Comparison of ENCODE assay signal across 12 cellular contexts in genomic region chr12:68453278-68453677, GRCh38.
"Had no signal": no experiment of that assay in that cellular context is flagged by ENCODE, and none has a peak within 500 bp of the region (broad histone marks: within the 10 kb centered on the region; RNA-seq: fewer than 3 reads in every experiment).

No MANE protein-coding gene starts in this region.

- ATAC-seq: foreskin keratinocyte; left colon; psoas muscle; stimulated activated memory B cell treated with anti-CD40 and anti-IgM and Interleukin-4, amounts not matched to agents 10 μg/mL and 1 μg/mL and 100 μg/mL, for 72 hours had no signal

- H3K9me3 ChIP-seq: esophagus squamous epithelium, psoas muscle, right lobe of liver had no signal

- H3K27me3 Mint-ChIP-seq: naive B cell; stimulated activated memory B cell treated with anti-CD40 and anti-IgM and Interleukin-4, amounts not matched to agents 10 μg/mL and 1 μg/mL and 100 μg/mL, for 72 hours had no signal

- H3K9me3 Mint-ChIP-seq: stimulated activated memory B cell treated with anti-CD40 and anti-IgM and Interleukin-4, amounts not matched to agents 10 μg/mL and 1 μg/mL and 100 μg/mL, for 72 hours had no signal

- H3K36me3 ChIP-seq: esophagus squamous epithelium, right lobe of liver had no signal

- H3K4me3 Mint-ChIP-seq: stimulated activated memory B cell treated with anti-CD40 and anti-IgM and Interleukin-4, amounts not matched to agents 10 μg/mL and 1 μg/mL and 100 μg/mL, for 72 hours had no signal

- H3K27ac ChIP-seq: esophagus squamous epithelium, foreskin keratinocyte, psoas muscle, right lobe of liver had no signal

- DNase-seq: activated CD4-positive, CD25-positive, alpha-beta regulatory T cell treated with anti-CD3 and anti-CD28 coated beads, Interleukin-2, amount 50 U/mL, for 72 hours; activated effector memory CD4-positive, alpha-beta T cell treated with anti-CD3 and anti-CD28 coated beads, Interleukin-2, amount 50 U/mL, for 16 hours; activated T-cell treated with anti-CD3 and anti-CD28 coated beads for 4 hours; esophagus squamous epithelium; foreskin keratinocyte; left colon; naive B cell; occipital lobe; psoas muscle; right lobe of liver had no signal

- H3K4me3 ChIP-seq: esophagus squamous epithelium, lung, psoas muscle, right lobe of liver had no signal

- H3K27me3 ChIP-seq: esophagus squamous epithelium, foreskin keratinocyte, right lobe of liver had no signal

- H3K4me1 ChIP-seq: foreskin keratinocyte had no signal

- H3K36me3 Mint-ChIP-seq: naive B cell; stimulated activated memory B cell treated with anti-CD40 and anti-IgM and Interleukin-4, amounts not matched to agents 10 μg/mL and 1 μg/mL and 100 μg/mL, for 72 hours had no signal
